Comparison of ENCODE assay signal across 1 cellular context in the genomic region with DNA sequence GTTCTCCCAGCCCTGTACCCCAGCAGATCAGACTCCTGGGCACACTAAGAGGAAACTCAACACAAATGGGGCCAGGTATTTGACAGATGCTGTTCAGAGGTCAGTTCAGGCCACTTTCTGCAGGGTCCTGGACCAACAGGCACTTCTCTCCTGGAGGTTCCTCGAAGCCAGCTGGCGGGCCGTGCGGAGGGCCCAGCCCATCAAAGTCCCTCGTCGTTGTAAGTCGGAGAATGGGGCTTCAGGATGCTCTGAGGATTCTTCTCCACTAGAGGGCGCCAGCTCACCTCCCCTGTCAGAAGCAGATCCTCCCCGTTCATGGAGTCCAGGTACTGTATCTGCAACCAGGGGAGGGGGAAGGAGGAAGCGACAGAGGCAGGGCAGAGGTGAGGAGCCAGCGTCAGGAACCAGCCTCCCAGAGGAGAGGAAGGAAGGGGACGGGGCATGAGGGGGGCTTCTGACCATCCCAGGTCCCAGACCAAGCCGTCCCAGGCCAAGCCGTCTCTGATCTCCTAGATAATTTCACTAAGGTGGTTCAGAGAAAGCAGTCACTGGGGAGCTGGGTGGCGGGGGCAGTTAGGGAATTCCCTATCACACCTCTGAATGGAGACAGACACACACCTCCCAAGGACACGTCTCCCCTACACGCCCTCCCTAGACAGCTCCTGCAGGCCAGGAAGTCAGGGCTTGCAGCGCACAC.
A peak's percentile ranks its signal among the peaks of the same experiment; 100 is the strongest.
TF ChIP-seq lines count a peak whose summit lies in the region.

No MANE protein-coding gene starts in this region.

TF ChIP-seq in HepG2, 621 proteins besides CTCF, POLR2A, EP300 and RAD21 (continues in another document):
- TF ChIP-seq, protein P1, sequence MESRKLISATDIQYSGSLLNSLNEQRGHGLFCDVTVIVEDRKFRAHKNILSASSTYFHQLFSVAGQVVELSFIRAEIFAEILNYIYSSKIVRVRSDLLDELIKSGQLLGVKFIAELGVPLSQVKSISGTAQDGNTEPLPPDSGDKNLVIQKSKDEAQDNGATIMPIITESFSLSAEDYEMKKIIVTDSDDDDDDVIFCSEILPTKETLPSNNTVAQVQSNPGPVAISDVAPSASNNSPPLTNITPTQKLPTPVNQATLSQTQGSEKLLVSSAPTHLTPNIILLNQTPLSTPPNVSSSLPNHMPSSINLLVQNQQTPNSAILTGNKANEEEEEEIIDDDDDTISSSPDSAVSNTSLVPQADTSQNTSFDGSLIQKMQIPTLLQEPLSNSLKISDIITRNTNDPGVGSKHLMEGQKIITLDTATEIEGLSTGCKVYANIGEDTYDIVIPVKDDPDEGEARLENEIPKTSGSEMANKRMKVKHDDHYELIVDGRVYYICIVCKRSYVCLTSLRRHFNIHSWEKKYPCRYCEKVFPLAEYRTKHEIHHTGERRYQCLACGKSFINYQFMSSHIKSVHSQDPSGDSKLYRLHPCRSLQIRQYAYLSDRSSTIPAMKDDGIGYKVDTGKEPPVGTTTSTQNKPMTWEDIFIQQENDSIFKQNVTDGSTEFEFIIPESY (CRISPR knock-in tag; IDR thresholded peaks at IDR 0.05) = no peak; the same call in 1 of the 2 replicates
- peak; percentile 96 for TF ChIP-seq STAG1 (CRISPR knock-in tag; IDR thresholded peaks at IDR 0.05)
- peak; percentile 76 for TF ChIP-seq GATAD2A (CRISPR knock-in tag; IDR thresholded peaks at IDR 0.05)
- TF ChIP-seq, protein P2, sequence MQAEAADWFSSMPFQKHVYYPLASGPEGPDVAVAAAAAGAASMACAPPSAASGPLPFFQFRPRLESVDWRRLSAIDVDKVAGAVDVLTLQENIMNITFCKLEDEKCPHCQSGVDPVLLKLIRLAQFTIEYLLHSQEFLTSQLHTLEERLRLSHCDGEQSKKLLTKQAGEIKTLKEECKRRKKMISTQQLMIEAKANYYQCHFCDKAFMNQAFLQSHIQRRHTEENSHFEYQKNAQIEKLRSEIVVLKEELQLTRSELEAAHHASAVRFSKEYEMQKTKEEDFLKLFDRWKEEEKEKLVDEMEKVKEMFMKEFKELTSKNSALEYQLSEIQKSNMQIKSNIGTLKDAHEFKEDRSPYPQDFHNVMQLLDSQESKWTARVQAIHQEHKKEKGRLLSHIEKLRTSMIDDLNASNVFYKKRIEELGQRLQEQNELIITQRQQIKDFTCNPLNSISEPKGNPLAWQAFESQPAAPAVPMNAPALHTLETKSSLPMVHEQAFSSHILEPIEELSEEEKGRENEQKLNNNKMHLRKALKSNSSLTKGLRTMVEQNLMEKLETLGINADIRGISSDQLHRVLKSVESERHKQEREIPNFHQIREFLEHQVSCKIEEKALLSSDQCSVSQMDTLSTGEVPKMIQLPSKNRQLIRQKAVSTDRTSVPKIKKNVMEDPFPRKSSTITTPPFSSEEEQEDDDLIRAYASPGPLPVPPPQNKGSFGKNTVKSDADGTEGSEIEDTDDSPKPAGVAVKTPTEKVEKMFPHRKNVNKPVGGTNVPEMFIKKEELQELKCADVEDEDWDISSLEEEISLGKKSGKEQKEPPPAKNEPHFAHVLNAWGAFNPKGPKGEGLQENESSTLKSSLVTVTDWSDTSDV (CRISPR knock-in tag; IDR thresholded peaks at IDR 0.05) = peak; percentile 71; the same call in 1 of the 2 replicates
- 0 out of 2 replicates have a peak, but pooled peaks have one; percentile 57 for TF ChIP-seq ZNF224 (CRISPR knock-in tag; IDR thresholded peaks at IDR 0.05)
- TF ChIP-seq ZNF616 (CRISPR knock-in tag; IDR thresholded peaks at IDR 0.05; ENCODE audit: low read depth) = peak; percentile 65; the same call in 1 of the 2 replicates
- TF ChIP-seq ZNF615 (CRISPR knock-in tag; IDR thresholded peaks at IDR 0.05; ENCODE audit: borderline replicate concordance) = no peak
- no peak for TF ChIP-seq ZNF468 (CRISPR knock-in tag; IDR thresholded peaks at IDR 0.05)
- no peak for TF ChIP-seq CAMTA2 (CRISPR knock-in tag; IDR thresholded peaks at IDR 0.05; ENCODE audit: borderline replicate concordance)
- TF ChIP-seq CBFB (CRISPR knock-in tag; IDR thresholded peaks at IDR 0.05) = peak; percentile 66; the same call in 1 of the 2 replicates
- peak; percentile 48; the same call in 1 of the 2 replicates for TF ChIP-seq RNF2 (conservative IDR thresholded peaks at IDR 0.05; ENCODE audit: low read depth)
- TF ChIP-seq, protein P3, sequence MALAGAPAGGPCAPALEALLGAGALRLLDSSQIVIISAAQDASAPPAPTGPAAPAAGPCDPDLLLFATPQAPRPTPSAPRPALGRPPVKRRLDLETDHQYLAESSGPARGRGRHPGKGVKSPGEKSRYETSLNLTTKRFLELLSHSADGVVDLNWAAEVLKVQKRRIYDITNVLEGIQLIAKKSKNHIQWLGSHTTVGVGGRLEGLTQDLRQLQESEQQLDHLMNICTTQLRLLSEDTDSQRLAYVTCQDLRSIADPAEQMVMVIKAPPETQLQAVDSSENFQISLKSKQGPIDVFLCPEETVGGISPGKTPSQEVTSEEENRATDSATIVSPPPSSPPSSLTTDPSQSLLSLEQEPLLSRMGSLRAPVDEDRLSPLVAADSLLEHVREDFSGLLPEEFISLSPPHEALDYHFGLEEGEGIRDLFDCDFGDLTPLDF (CRISPR knock-in tag; IDR thresholded peaks at IDR 0.05) = no peak
- TF ChIP-seq ZNF343 (CRISPR knock-in tag; IDR thresholded peaks at IDR 0.05) = no peak
- TF ChIP-seq ZNF543 (CRISPR knock-in tag; IDR thresholded peaks at IDR 0.05) = no peak
- TF ChIP-seq, protein P4, sequence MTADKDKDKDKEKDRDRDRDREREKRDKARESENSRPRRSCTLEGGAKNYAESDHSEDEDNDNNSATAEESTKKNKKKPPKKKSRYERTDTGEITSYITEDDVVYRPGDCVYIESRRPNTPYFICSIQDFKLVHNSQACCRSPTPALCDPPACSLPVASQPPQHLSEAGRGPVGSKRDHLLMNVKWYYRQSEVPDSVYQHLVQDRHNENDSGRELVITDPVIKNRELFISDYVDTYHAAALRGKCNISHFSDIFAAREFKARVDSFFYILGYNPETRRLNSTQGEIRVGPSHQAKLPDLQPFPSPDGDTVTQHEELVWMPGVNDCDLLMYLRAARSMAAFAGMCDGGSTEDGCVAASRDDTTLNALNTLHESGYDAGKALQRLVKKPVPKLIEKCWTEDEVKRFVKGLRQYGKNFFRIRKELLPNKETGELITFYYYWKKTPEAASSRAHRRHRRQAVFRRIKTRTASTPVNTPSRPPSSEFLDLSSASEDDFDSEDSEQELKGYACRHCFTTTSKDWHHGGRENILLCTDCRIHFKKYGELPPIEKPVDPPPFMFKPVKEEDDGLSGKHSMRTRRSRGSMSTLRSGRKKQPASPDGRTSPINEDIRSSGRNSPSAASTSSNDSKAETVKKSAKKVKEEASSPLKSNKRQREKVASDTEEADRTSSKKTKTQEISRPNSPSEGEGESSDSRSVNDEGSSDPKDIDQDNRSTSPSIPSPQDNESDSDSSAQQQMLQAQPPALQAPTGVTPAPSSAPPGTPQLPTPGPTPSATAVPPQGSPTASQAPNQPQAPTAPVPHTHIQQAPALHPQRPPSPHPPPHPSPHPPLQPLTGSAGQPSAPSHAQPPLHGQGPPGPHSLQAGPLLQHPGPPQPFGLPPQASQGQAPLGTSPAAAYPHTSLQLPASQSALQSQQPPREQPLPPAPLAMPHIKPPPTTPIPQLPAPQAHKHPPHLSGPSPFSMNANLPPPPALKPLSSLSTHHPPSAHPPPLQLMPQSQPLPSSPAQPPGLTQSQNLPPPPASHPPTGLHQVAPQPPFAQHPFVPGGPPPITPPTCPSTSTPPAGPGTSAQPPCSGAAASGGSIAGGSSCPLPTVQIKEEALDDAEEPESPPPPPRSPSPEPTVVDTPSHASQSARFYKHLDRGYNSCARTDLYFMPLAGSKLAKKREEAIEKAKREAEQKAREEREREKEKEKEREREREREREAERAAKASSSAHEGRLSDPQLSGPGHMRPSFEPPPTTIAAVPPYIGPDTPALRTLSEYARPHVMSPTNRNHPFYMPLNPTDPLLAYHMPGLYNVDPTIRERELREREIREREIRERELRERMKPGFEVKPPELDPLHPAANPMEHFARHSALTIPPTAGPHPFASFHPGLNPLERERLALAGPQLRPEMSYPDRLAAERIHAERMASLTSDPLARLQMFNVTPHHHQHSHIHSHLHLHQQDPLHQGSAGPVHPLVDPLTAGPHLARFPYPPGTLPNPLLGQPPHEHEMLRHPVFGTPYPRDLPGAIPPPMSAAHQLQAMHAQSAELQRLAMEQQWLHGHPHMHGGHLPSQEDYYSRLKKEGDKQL (CRISPR knock-in tag; IDR thresholded peaks at IDR 0.05; ENCODE audit: low read depth) = 0 out of 2 replicates have a peak, but pooled peaks have one; percentile 29
- no peak for TF ChIP-seq ATF1 (CRISPR knock-in tag; IDR thresholded peaks at IDR 0.05)
- no peak for TF ChIP-seq NFATC3 (CRISPR knock-in tag; IDR thresholded peaks at IDR 0.05)
- TF ChIP-seq ZNF605 (CRISPR knock-in tag; IDR thresholded peaks at IDR 0.05) = peak; percentile 89; the same call in 1 of the 2 replicates
- peak; percentile 66; the same call in 1 of the 2 replicates for TF ChIP-seq PITX1 (CRISPR knock-in tag; IDR thresholded peaks at IDR 0.05)
- TF ChIP-seq, protein P5, sequence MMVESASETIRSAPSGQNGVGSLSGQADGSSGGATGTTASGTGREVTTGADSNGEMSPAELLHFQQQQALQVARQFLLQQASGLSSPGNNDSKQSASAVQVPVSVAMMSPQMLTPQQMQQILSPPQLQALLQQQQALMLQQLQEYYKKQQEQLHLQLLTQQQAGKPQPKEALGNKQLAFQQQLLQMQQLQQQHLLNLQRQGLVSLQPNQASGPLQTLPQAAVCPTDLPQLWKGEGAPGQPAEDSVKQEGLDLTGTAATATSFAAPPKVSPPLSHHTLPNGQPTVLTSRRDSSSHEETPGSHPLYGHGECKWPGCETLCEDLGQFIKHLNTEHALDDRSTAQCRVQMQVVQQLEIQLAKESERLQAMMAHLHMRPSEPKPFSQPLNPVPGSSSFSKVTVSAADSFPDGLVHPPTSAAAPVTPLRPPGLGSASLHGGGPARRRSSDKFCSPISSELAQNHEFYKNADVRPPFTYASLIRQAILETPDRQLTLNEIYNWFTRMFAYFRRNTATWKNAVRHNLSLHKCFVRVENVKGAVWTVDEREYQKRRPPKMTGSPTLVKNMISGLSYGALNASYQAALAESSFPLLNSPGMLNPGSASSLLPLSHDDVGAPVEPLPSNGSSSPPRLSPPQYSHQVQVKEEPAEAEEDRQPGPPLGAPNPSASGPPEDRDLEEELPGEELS (CRISPR knock-in tag; IDR thresholded peaks at IDR 0.05) = no peak
- TF ChIP-seq CHD2 (IDR thresholded peaks at IDR 0.05; ENCODE audit: low read depth, low read length) = no peak
- TF ChIP-seq NFIB (CRISPR knock-in tag; IDR thresholded peaks at IDR 0.05; ENCODE audit: borderline replicate concordance) = no peak
- TF ChIP-seq ZNF326 (CRISPR knock-in tag; IDR thresholded peaks at IDR 0.05; ENCODE audit: borderline replicate concordance) = no peak
- no peak for TF ChIP-seq FOXJ3 (CRISPR knock-in tag; IDR thresholded peaks at IDR 0.05; ENCODE audit: borderline replicate concordance)
- TF ChIP-seq, protein P6, sequence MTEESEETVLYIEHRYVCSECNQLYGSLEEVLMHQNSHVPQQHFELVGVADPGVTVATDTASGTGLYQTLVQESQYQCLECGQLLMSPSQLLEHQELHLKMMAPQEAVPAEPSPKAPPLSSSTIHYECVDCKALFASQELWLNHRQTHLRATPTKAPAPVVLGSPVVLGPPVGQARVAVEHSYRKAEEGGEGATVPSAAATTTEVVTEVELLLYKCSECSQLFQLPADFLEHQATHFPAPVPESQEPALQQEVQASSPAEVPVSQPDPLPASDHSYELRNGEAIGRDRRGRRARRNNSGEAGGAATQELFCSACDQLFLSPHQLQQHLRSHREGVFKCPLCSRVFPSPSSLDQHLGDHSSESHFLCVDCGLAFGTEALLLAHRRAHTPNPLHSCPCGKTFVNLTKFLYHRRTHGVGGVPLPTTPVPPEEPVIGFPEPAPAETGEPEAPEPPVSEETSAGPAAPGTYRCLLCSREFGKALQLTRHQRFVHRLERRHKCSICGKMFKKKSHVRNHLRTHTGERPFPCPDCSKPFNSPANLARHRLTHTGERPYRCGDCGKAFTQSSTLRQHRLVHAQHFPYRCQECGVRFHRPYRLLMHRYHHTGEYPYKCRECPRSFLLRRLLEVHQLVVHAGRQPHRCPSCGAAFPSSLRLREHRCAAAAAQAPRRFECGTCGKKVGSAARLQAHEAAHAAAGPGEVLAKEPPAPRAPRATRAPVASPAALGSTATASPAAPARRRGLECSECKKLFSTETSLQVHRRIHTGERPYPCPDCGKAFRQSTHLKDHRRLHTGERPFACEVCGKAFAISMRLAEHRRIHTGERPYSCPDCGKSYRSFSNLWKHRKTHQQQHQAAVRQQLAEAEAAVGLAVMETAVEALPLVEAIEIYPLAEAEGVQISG (CRISPR knock-in tag; IDR thresholded peaks at IDR 0.05) = peak; percentile 90
- TF ChIP-seq ZNF569 (CRISPR knock-in tag; IDR thresholded peaks at IDR 0.05; ENCODE audit: borderline replicate concordance) = no peak
- TF ChIP-seq XRCC5 (optimal IDR thresholded peaks at IDR 0.05; ENCODE audit: low read length) = peak; percentile 97
- TF ChIP-seq, protein P7, sequence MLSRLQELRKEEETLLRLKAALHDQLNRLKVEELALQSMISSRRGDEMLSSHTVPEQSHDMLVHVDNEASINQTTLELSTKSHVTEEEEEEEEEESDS (CRISPR knock-in tag; IDR thresholded peaks at IDR 0.05; ENCODE audit: borderline replicate concordance) = no peak
- TF ChIP-seq BHLHE40 (IDR thresholded peaks at IDR 0.05; ENCODE audit: low read length) = peak; percentile 52; the same call in 1 of the 2 replicates
- TF ChIP-seq, protein P8, sequence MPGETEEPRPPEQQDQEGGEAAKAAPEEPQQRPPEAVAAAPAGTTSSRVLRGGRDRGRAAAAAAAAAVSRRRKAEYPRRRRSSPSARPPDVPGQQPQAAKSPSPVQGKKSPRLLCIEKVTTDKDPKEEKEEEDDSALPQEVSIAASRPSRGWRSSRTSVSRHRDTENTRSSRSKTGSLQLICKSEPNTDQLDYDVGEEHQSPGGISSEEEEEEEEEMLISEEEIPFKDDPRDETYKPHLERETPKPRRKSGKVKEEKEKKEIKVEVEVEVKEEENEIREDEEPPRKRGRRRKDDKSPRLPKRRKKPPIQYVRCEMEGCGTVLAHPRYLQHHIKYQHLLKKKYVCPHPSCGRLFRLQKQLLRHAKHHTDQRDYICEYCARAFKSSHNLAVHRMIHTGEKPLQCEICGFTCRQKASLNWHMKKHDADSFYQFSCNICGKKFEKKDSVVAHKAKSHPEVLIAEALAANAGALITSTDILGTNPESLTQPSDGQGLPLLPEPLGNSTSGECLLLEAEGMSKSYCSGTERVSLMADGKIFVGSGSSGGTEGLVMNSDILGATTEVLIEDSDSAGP (CRISPR knock-in tag; IDR thresholded peaks at IDR 0.05; ENCODE audit: borderline replicate concordance) = peak; percentile 72
- TF ChIP-seq, protein P9, sequence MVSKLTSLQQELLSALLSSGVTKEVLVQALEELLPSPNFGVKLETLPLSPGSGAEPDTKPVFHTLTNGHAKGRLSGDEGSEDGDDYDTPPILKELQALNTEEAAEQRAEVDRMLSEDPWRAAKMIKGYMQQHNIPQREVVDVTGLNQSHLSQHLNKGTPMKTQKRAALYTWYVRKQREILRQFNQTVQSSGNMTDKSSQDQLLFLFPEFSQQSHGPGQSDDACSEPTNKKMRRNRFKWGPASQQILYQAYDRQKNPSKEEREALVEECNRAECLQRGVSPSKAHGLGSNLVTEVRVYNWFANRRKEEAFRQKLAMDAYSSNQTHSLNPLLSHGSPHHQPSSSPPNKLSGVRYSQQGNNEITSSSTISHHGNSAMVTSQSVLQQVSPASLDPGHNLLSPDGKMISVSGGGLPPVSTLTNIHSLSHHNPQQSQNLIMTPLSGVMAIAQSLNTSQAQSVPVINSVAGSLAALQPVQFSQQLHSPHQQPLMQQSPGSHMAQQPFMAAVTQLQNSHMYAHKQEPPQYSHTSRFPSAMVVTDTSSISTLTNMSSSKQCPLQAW (CRISPR knock-in tag; IDR thresholded peaks at IDR 0.05) = peak; percentile 85
- TF ChIP-seq NFKB2 (CRISPR knock-in tag; IDR thresholded peaks at IDR 0.05; ENCODE audit: borderline replicate concordance) = peak; percentile 54; the same call in 1 of the 2 replicates
- no peak for TF ChIP-seq MAFG (CRISPR knock-in tag; IDR thresholded peaks at IDR 0.05)
- peak; percentile 47 for TF ChIP-seq ZIK1 (CRISPR knock-in tag; IDR thresholded peaks at IDR 0.05; ENCODE audit: borderline replicate concordance, low read depth)
- no peak for TF ChIP-seq FOXM1 (CRISPR knock-in tag; IDR thresholded peaks at IDR 0.05)
- no peak for TF ChIP-seq ZNF354B (CRISPR knock-in tag; IDR thresholded peaks at IDR 0.05)
- TF ChIP-seq HNF4A (CRISPR knock-in tag; IDR thresholded peaks at IDR 0.05) = no peak
